In genomic region chr14:23567186-23568020, GRCh38 we compare ENCODE assay signal across 1 cellular context.
TF ChIP-seq lines count a peak whose summit lies in the region.

Gene AP1G2, minus strand, starts transcription at chr14:23567791. Its CDS starts 477 bp downstream, at chr14:23567314.

TF ChIP-seq in HepG2, 621 proteins besides CTCF, POLR2A, EP300 and RAD21 (continued from another document and continues in another):
- TF ChIP-seq ZNF431 (CRISPR knock-in tag; IDR thresholded peaks at IDR 0.05; ENCODE audit: borderline replicate concordance, low read depth) (peak; percentile 70), SPEN (CRISPR knock-in tag; IDR thresholded peaks at IDR 0.05; ENCODE audit: low read depth) (peak; percentile 96), PAX8 (CRISPR knock-in tag; IDR thresholded peaks at IDR 0.05; ENCODE audit: borderline replicate concordance) (peak; percentile 98; the same call in 1 of the 2 replicates), ZFP91 (CRISPR knock-in tag; IDR thresholded peaks at IDR 0.05; ENCODE audit: borderline replicate concordance) (peak; percentile 96), ZBTB3 (CRISPR knock-in tag; IDR thresholded peaks at IDR 0.05; ENCODE audit: borderline replicate concordance, low read depth) (peak; percentile 85; the same call in 1 of the 2 replicates), NR0B2 (CRISPR knock-in tag; IDR thresholded peaks at IDR 0.05) (0 out of 2 replicates have a peak, but pooled peaks have one; percentile 72), ZBTB1 (CRISPR knock-in tag; IDR thresholded peaks at IDR 0.05; ENCODE audit: borderline replicate concordance) (0 out of 2 replicates have a peak, but pooled peaks have one; percentile 82), TEAD2 (CRISPR knock-in tag; IDR thresholded peaks at IDR 0.05) (no peak), PPARG (CRISPR knock-in tag; conservative IDR thresholded peaks at IDR 0.05) (peak; percentile 75), POGZ (CRISPR knock-in tag; IDR thresholded peaks at IDR 0.05) (no peak; the same call in 1 of the 2 replicates), IRX3 (CRISPR knock-in tag; IDR thresholded peaks at IDR 0.05; ENCODE audit: borderline replicate concordance, low read depth) (no peak; the same call in 1 of the 2 replicates), HDAC6 (IDR thresholded peaks at IDR 0.05; ENCODE audit: low read depth, low read length) (no peak), ZSCAN31 (CRISPR knock-in tag; IDR thresholded peaks at IDR 0.05; ENCODE audit: low read depth) (peak; percentile 82; the same call in 1 of the 2 replicates), GPN1 (CRISPR knock-in tag; IDR thresholded peaks at IDR 0.05; ENCODE audit: borderline replicate concordance) (no peak; the same call in 1 of the 2 replicates), SP4 (CRISPR knock-in tag; IDR thresholded peaks at IDR 0.05) (peak; percentile 91; the same call in 1 of the 2 replicates), ZSCAN9 (CRISPR knock-in tag; IDR thresholded peaks at IDR 0.05; ENCODE audit: borderline replicate concordance) (peak; percentile 90), PHF21A (CRISPR knock-in tag; IDR thresholded peaks at IDR 0.05) (peak; percentile 92), ZFP62 (CRISPR knock-in tag; IDR thresholded peaks at IDR 0.05) (no peak), ZNF629 (CRISPR knock-in tag; conservative IDR thresholded peaks at IDR 0.05) (peak; percentile 12; the same call in 1 of the 2 replicates), ZSCAN22 (CRISPR knock-in tag; IDR thresholded peaks at IDR 0.05) (0 out of 2 replicates have a peak, but pooled peaks have one; percentile 11), ZNF333 (CRISPR knock-in tag; IDR thresholded peaks at IDR 0.05; ENCODE audit: borderline replicate concordance) (no peak), TAF15 (IDR thresholded peaks at IDR 0.05; ENCODE audit: low read depth, low read length, poor library complexity, severe bottlenecking) (peak; percentile 97), FIP1L1 (IDR thresholded peaks at IDR 0.05; ENCODE audit: borderline replicate concordance, insufficient read depth, low read depth, low read length) (peak; percentile 99; the same call in 1 of the 2 replicates), ZKSCAN5 (CRISPR knock-in tag; IDR thresholded peaks at IDR 0.05) (peak; percentile 91), ATF7-NPFF (CRISPR knock-in tag; IDR thresholded peaks at IDR 0.05; ENCODE audit: low read depth) (peak; percentile 93), NFYC (CRISPR knock-in tag; IDR thresholded peaks at IDR 0.05) (peak; percentile 65), ZBTB21 (CRISPR knock-in tag; IDR thresholded peaks at IDR 0.05) (peak; percentile 66), ZFP90 (CRISPR knock-in tag; IDR thresholded peaks at IDR 0.05; ENCODE audit: borderline replicate concordance) (peak; percentile 73), ZNF12 (CRISPR knock-in tag; IDR thresholded peaks at IDR 0.05) (peak; percentile 32; the same call in 1 of the 2 replicates), ZNF251 (CRISPR knock-in tag; IDR thresholded peaks at IDR 0.05) (no peak; the same call in none of the 2 replicates), SALL1 (CRISPR knock-in tag; IDR thresholded peaks at IDR 0.05) (peak; percentile 98), RFXAP (CRISPR knock-in tag; IDR thresholded peaks at IDR 0.05; ENCODE audit: borderline replicate concordance) (no peak; the same call in 1 of the 2 replicates), KLF16 (CRISPR knock-in tag; IDR thresholded peaks at IDR 0.05) (peak in 1 of 2 experiments; percentile 98; a peak in 3 of 4 replicates), ZBTB37 (CRISPR knock-in tag; IDR thresholded peaks at IDR 0.05) (0 out of 2 replicates have a peak, but pooled peaks have one; percentile 36), SSRP1 (CRISPR knock-in tag; IDR thresholded peaks at IDR 0.05) (no peak; the same call in none of the 2 replicates), ZNF451 (CRISPR knock-in tag; IDR thresholded peaks at IDR 0.05) (peak; percentile 96), IKZF1 (IDR thresholded peaks at IDR 0.05) (no peak), ZNF678 (CRISPR knock-in tag; IDR thresholded peaks at IDR 0.05) (peak; percentile 89; the same call in 1 of the 2 replicates), NFKB2 (CRISPR knock-in tag; IDR thresholded peaks at IDR 0.05; ENCODE audit: borderline replicate concordance) (peak; percentile 79; the same call in 1 of the 2 replicates), GLI4 (CRISPR knock-in tag; IDR thresholded peaks at IDR 0.05; ENCODE audit: borderline replicate concordance) (peak; percentile 98; the same call in 1 of the 2 replicates), TAF1 (CRISPR knock-in tag; IDR thresholded peaks at IDR 0.05) (peak; percentile 92), ATF7 (IDR thresholded peaks at IDR 0.05) (no peak), ATF7 (CRISPR knock-in tag; IDR thresholded peaks at IDR 0.05) (peak; percentile 84; the same call in 1 of the 2 replicates), ZNF781 (CRISPR knock-in tag; IDR thresholded peaks at IDR 0.05; ENCODE audit: borderline replicate concordance, not compliant biosample characterization) (peak; percentile 95), ZNF615 (CRISPR knock-in tag; IDR thresholded peaks at IDR 0.05; ENCODE audit: borderline replicate concordance) (no peak), MTA1 (CRISPR knock-in tag; IDR thresholded peaks at IDR 0.05; ENCODE audit: borderline replicate concordance) (no peak), TGIF2 (CRISPR knock-in tag; IDR thresholded peaks at IDR 0.05) (peak; percentile 81), TBX3 (IDR thresholded peaks at IDR 0.05; ENCODE audit: borderline replicate concordance) (no peak), TCF7 (IDR thresholded peaks at IDR 0.05; ENCODE audit: low read depth) (no peak), ZNF883 (CRISPR knock-in tag; IDR thresholded peaks at IDR 0.05; ENCODE audit: not compliant biosample characterization) (peak; percentile 95), CREB1 (IDR thresholded peaks at IDR 0.05) (peak; percentile 25; the same call in 1 of the 2 replicates), CREB1 (CRISPR knock-in tag; IDR thresholded peaks at IDR 0.05) (no peak), PHF8 (CRISPR knock-in tag; IDR thresholded peaks at IDR 0.05) (peak; percentile 98), FLYWCH1 (CRISPR knock-in tag; IDR thresholded peaks at IDR 0.05) (no peak), REPIN1 (CRISPR knock-in tag; IDR thresholded peaks at IDR 0.05; ENCODE audit: borderline replicate concordance, low read depth) (peak; percentile 90)
- TF ChIP-seq, protein P1, sequence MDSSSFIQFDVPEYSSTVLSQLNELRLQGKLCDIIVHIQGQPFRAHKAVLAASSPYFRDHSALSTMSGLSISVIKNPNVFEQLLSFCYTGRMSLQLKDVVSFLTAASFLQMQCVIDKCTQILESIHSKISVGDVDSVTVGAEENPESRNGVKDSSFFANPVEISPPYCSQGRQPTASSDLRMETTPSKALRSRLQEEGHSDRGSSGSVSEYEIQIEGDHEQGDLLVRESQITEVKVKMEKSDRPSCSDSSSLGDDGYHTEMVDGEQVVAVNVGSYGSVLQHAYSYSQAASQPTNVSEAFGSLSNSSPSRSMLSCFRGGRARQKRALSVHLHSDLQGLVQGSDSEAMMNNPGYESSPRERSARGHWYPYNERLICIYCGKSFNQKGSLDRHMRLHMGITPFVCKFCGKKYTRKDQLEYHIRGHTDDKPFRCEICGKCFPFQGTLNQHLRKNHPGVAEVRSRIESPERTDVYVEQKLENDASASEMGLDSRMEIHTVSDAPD (CRISPR knock-in tag; IDR thresholded peaks at IDR 0.05): peak; percentile 68; the same call in 1 of the 2 replicates
- TF ChIP-seq, protein P2, sequence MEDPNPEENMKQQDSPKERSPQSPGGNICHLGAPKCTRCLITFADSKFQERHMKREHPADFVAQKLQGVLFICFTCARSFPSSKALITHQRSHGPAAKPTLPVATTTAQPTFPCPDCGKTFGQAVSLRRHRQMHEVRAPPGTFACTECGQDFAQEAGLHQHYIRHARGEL (CRISPR knock-in tag; IDR thresholded peaks at IDR 0.05): no peak
- TF ChIP-seq, protein P3, sequence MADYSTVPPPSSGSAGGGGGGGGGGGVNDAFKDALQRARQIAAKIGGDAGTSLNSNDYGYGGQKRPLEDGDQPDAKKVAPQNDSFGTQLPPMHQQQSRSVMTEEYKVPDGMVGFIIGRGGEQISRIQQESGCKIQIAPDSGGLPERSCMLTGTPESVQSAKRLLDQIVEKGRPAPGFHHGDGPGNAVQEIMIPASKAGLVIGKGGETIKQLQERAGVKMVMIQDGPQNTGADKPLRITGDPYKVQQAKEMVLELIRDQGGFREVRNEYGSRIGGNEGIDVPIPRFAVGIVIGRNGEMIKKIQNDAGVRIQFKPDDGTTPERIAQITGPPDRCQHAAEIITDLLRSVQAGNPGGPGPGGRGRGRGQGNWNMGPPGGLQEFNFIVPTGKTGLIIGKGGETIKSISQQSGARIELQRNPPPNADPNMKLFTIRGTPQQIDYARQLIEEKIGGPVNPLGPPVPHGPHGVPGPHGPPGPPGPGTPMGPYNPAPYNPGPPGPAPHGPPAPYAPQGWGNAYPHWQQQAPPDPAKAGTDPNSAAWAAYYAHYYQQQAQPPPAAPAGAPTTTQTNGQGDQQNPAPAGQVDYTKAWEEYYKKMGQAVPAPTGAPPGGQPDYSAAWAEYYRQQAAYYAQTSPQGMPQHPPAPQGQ (CRISPR knock-in tag; IDR thresholded peaks at IDR 0.05; ENCODE audit: borderline replicate concordance): peak; percentile 95; the same call in 1 of the 2 replicates
- TF ChIP-seq, protein P4, sequence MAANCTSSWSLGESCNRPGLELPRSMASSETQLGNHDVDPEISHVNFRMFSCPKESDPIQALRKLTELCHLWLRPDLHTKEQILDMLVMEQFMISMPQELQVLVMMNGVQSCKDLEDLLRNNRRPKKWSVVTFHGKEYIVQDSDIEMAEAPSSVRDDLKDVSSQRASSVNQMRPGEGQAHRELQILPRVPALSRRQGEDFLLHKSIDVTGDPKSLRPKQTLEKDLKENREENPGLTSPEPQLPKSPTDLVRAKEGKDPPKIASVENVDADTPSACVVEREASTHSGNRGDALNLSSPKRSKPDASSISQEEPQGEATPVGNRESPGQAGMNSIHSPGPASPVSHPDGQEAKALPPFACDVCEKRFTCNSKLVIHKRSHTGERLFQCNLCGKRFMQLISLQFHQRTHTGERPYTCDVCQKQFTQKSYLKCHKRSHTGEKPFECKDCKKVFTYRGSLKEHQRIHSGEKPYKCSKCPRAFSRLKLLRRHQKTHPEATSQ (CRISPR knock-in tag; IDR thresholded peaks at IDR 0.05; ENCODE audit: borderline replicate concordance): peak; percentile 51; the same call in 1 of the 2 replicates
- TF ChIP-seq, protein P5, sequence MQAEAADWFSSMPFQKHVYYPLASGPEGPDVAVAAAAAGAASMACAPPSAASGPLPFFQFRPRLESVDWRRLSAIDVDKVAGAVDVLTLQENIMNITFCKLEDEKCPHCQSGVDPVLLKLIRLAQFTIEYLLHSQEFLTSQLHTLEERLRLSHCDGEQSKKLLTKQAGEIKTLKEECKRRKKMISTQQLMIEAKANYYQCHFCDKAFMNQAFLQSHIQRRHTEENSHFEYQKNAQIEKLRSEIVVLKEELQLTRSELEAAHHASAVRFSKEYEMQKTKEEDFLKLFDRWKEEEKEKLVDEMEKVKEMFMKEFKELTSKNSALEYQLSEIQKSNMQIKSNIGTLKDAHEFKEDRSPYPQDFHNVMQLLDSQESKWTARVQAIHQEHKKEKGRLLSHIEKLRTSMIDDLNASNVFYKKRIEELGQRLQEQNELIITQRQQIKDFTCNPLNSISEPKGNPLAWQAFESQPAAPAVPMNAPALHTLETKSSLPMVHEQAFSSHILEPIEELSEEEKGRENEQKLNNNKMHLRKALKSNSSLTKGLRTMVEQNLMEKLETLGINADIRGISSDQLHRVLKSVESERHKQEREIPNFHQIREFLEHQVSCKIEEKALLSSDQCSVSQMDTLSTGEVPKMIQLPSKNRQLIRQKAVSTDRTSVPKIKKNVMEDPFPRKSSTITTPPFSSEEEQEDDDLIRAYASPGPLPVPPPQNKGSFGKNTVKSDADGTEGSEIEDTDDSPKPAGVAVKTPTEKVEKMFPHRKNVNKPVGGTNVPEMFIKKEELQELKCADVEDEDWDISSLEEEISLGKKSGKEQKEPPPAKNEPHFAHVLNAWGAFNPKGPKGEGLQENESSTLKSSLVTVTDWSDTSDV (CRISPR knock-in tag; IDR thresholded peaks at IDR 0.05): no peak; the same call in 1 of the 2 replicates
- TF ChIP-seq, protein P6, sequence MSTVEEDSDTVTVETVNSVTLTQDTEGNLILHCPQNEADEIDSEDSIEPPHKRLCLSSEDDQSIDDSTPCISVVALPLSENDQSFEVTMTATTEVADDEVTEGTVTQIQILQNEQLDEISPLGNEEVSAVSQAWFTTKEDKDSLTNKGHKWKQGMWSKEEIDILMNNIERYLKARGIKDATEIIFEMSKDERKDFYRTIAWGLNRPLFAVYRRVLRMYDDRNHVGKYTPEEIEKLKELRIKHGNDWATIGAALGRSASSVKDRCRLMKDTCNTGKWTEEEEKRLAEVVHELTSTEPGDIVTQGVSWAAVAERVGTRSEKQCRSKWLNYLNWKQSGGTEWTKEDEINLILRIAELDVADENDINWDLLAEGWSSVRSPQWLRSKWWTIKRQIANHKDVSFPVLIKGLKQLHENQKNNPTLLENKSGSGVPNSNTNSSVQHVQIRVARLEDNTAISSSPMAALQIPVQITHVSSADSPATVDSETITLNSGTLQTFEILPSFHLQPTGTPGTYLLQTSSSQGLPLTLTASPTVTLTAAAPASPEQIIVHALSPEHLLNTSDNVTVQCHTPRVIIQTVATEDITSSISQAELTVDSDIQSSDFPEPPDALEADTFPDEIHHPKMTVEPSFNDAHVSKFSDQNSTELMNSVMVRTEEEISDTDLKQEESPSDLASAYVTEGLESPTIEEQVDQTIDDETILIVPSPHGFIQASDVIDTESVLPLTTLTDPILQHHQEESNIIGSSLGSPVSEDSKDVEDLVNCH (CRISPR knock-in tag; IDR thresholded peaks at IDR 0.05): peak; percentile 92; the same call in 1 of the 2 replicates
